In genomic region chr6:134519456-134519855, GRCh38 we compare ENCODE assay signal across 8 cellular contexts.
DNase-seq lines count a peak whose midpoint lies in the region; ATAC-seq and TF ChIP-seq lines count a peak whose summit lies in the region.

No MANE protein-coding gene starts in this region.

- H3K4me3 ChIP-seq in MM.1S (ENCODE audit: low read length) = no peak overlapping the region

- H3K79me2 ChIP-seq in MM.1S (ENCODE audit: low read length) = no peaks in the 10 kb centered on the region

- H3K27ac Mint-ChIP-seq in naive thymus-derived CD8-positive, alpha-beta T cell = peak overlapping the region; percentile 80 to 96 (median 90)

- no peaks in the 10 kb centered on the region for H3K4me1 ChIP-seq in MM.1S (ENCODE audit: low read length)

- H3K9me3 Mint-ChIP-seq in naive thymus-derived CD8-positive, alpha-beta T cell = no peaks in the 10 kb centered on the region

- H3K9ac ChIP-seq in MM.1S (ENCODE audit: low read length) = no peak overlapping the region

- H3K27me3 ChIP-seq in MM.1S (replicated peaks; ENCODE audit: insufficient read depth, low read length) = no peaks in the 10 kb centered on the region

- H4K20me1 ChIP-seq in MM.1S (ENCODE audit: insufficient read depth, low read length) = no peaks in the 10 kb centered on the region

- no peak overlapping the region for H3K4me2 ChIP-seq in MM.1S (ENCODE audit: low read depth, low read length)

- H3K27me3 Mint-ChIP-seq in naive thymus-derived CD8-positive, alpha-beta T cell = peaks cover 0 to 2% (median 0%) of the 10 kb centered on the region in 5 donors

- peaks cover 18 to 60% (median 46%) of the 10 kb centered on the region in 4 donors for H3K4me1 Mint-ChIP-seq in naive thymus-derived CD8-positive, alpha-beta T cell

- TF ChIP-seq CTCF in MM.1S (IDR thresholded peaks at IDR 0.05; ENCODE audit: low read length) = no peak

- H3K36me3 Mint-ChIP-seq in naive thymus-derived CD8-positive, alpha-beta T cell = no peaks in the 10 kb centered on the region

- no peaks in the 10 kb centered on the region for H3F3A ChIP-seq in MM.1S (ENCODE audit: insufficient read depth, low read length)

- H3K27ac ChIP-seq in MM.1S (ENCODE audit: low read length) = no peak overlapping the region

- no peaks in the 10 kb centered on the region for H3K36me3 ChIP-seq in MM.1S (replicated peaks; ENCODE audit: insufficient read depth, low read length)

- peak overlapping the region; percentile 55 to 80 (median 69) for H3K4me3 Mint-ChIP-seq in naive thymus-derived CD8-positive, alpha-beta T cell

- H3K9me2 ChIP-seq in MM.1S (replicated peaks; ENCODE audit: insufficient read depth, low read length) = no peaks in the 10 kb centered on the region

- no peaks in the 10 kb centered on the region for H3K9me3 ChIP-seq in MM.1S (replicated peaks; ENCODE audit: insufficient read depth, low read length)

- POLR2A ChIA-PET in naive thymus-derived CD8-positive, alpha-beta T cell (lab: Charles Lee) = interaction anchor here (1.5 kb wide), 1 partner anchor 10 kb away, joined by 3 read pairs; no protein-coding TSS in a partner anchor

- 0 out of 2 replicates have a peak overlapping the region, but pooled peaks have one; percentile 0 for H2AFZ ChIP-seq in MM.1S (ENCODE audit: low read length)

- ATAC-seq in GM18868 (IDR thresholded peaks at IDR 0.05; ENCODE audit: unreplicated experiment) (peak; percentile 70), GM18520 (IDR thresholded peaks at IDR 0.05; ENCODE audit: unreplicated experiment) (no peak), GM19467 (IDR thresholded peaks at IDR 0.05; ENCODE audit: unreplicated experiment) (no peak), HG03439 (IDR thresholded peaks at IDR 0.05; ENCODE audit: unreplicated experiment) (no peak)
- peak; percentile 81 to 84 for ATAC-seq in naive thymus-derived CD8-positive, alpha-beta T cell

- DNase-seq in MM.1S (no peak), GDM1 (lab: John Stamatoyannopoulos, UW) (no peak)
- peak; percentile 67 for DNase-seq in activated effector memory CD4-positive, alpha-beta T cell treated with anti-CD3 and anti-CD28 coated beads, Interleukin-2, amount 50 U/mL, for 16 hours
- peak; percentile 11 to 75 (median 40) for DNase-seq in naive thymus-derived CD8-positive, alpha-beta T cell

Comparison
In these comparisons a context has a peak if more than half of its experiments do, and no peak if none do; other contexts are left out.
1. ATAC-seq: peak in GM18868 (single experiment) and naive thymus-derived CD8-positive, alpha-beta T cell (2 of 2); none in GM18520 (single experiment), GM19467 (single experiment) and HG03439 (single experiment).
2. DNase-seq: peak in activated effector memory CD4-positive, alpha-beta T cell treated with anti-CD3 and anti-CD28 coated beads, Interleukin-2, amount 50 U/mL, for 16 hours (single experiment) and naive thymus-derived CD8-positive, alpha-beta T cell (10 of 10); none in MM.1S (single experiment) and GDM1 (single experiment).